1 cellular context compared by ENCODE assay signal in the genomic region with DNA sequence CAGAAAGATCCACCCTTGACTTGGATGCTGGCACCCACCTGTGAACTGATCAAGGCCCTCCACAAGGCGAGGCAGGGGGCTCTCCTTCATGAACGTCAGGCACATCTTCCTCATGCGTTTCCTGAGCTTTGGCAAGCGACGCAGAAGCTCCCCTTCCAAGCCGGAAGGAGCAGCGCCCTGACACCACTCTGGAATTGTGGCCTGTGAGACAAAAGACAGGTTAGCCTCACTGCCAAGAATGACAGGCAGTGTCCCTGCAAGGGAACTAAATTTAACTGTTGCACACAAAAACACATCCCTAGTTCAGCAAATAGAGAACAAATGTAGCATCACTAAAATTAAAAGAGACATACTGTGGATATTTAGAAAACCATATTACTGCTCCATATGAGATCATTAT.
TF ChIP-seq lines count a peak whose summit lies in the region.

No MANE protein-coding gene starts in this region.

TF ChIP-seq in H1, 55 proteins besides CTCF, POLR2A, EP300 and RAD21:
- no peak for TF ChIP-seq JUN (IDR thresholded peaks at IDR 0.05; ENCODE audit: low read depth, low read length)
- TF ChIP-seq RNF2 (IDR thresholded peaks at IDR 0.05; ENCODE audit: borderline replicate concordance, low read depth, low read length, missing control alignments, poor library complexity, severe bottlenecking) = no peak
- no peak for TF ChIP-seq SP1 (IDR thresholded peaks at IDR 0.05; ENCODE audit: low read depth, low read length)
- no peak for TF ChIP-seq TAF7 (optimal IDR thresholded peaks at IDR 0.05; ENCODE audit: borderline replicate concordance, low read depth, low read length)
- TF ChIP-seq TBP (IDR thresholded peaks at IDR 0.05; ENCODE audit: low read depth, low read length) = no peak
- TF ChIP-seq HDAC2 (IDR thresholded peaks at IDR 0.05; ENCODE audit: borderline replicate concordance in 1 of 2, low read depth in 2 of 2, low read length in 2 of 2) = no peak
